In genomic region chr15:29734917-29735572, GRCh38 we compare ENCODE assay signal across 12 cellular contexts.
DNase-seq lines count a peak whose midpoint lies in the region; ATAC-seq and TF ChIP-seq lines count a peak whose summit lies in the region.
"Had no signal": no experiment of that assay in that cellular context is flagged by ENCODE, and none has a peak within 500 bp of the region (broad histone marks: within the 10 kb centered on the region; RNA-seq: fewer than 3 reads in every experiment).

No MANE protein-coding gene starts in this region.

- peaks cover 0 to 100% (median 60%) of the 10 kb centered on the region in 9 donors for H3K36me3 ChIP-seq in heart left ventricle
- H3K36me3 ChIP-seq in uterus, result no peaks in the 10 kb centered on the region
- H3K36me3 ChIP-seq in spleen, result peaks cover 0 to 45% (median 2%) of the 10 kb centered on the region in 6 donors

- H3K27ac Mint-ChIP-seq in activated CD4-positive, alpha-beta T cell treated with anti-CD3 and anti-CD28 coated beads, Interleukin-2, amount 10 ng/mL, durations not matched to agents 24 days and 14 days, result no peak overlapping the region
- H3K27ac Mint-ChIP-seq: activated naive CD4-positive, alpha-beta T cell treated with anti-CD3 and anti-CD28 coated beads for 36 hours had no signal

- H3K36me3 Mint-ChIP-seq in activated CD4-positive, alpha-beta T cell treated with anti-CD3 and anti-CD28 coated beads, Interleukin-2, amount 10 ng/mL, durations not matched to agents 24 days and 14 days (ENCODE audit: low read depth), result no peaks in the 10 kb centered on the region

- H3K4me3 Mint-ChIP-seq in activated CD4-positive, alpha-beta T cell treated with anti-CD3 and anti-CD28 coated beads, Interleukin-2, amount 10 ng/mL, durations not matched to agents 24 days and 14 days, result no peak overlapping the region
- H3K4me3 Mint-ChIP-seq: activated naive CD4-positive, alpha-beta T cell treated with anti-CD3 and anti-CD28 coated beads for 36 hours had no signal

- TF ChIP-seq POLR2A in heart left ventricle (IDR thresholded peaks at IDR 0.05) (no peak), uterus (IDR thresholded peaks at IDR 0.05) (no peak), spleen (IDR thresholded peaks at IDR 0.05) (no peak)

- H3K27ac ChIP-seq in heart left ventricle, result peak overlapping the region in 3 of 12 donors; percentile 17 to 48 (median 35)
- peak overlapping the region; percentile 4 to 25 for H3K27ac ChIP-seq in uterus
- no peak overlapping the region for H3K27ac ChIP-seq in spleen

- intact Hi-C loops in left ventricle myocardium superior (cut with micrococcal nuclease), result no loop called here
- intact Hi-C loops in heart left ventricle (cut with DNase I), result loop anchor here in 1 of 10 donors (5.0 kb wide), 1 partner anchor 192 kb away; no protein-coding TSS in a partner anchor
- intact Hi-C loops in uterus (cut with DNase I; ENCODE audit: low total_unique reads), result no loop called here
- intact Hi-C loops in spleen (cut with DNase I; ENCODE audit: low total_unique reads), result no loop called here
- intact Hi-C loops in activated CD4-positive, alpha-beta T cell treated with anti-CD3 and anti-CD28 coated beads, Interleukin-2, amount 10 ng/mL, durations not matched to agents 24 days and 14 days (cut with micrococcal nuclease), result no loop called here

- peaks cover 4% of the 10 kb centered on the region for H3K4me1 Mint-ChIP-seq in activated CD4-positive, alpha-beta T cell treated with anti-CD3 and anti-CD28 coated beads, Interleukin-2, amount 10 ng/mL, durations not matched to agents 24 days and 14 days

- peaks cover 2% of the 10 kb centered on the region for H3K27me3 Mint-ChIP-seq in activated CD4-positive, alpha-beta T cell treated with anti-CD3 and anti-CD28 coated beads, Interleukin-2, amount 10 ng/mL, durations not matched to agents 24 days and 14 days

- 69 to 80% (median 80%) methylated on average over 5 of the region's 5 CpGs for WGBS in heart left ventricle, 4 donors
- WGBS in spleen, 5 donors, result 72 to 88% (median 78%) methylated on average over 5 of the region's 5 CpGs

- no peaks in the 10 kb centered on the region for H3K9me3 ChIP-seq in heart left ventricle
- no peaks in the 10 kb centered on the region for H3K9me3 ChIP-seq in uterus
- H3K9me3 ChIP-seq in spleen, result no peaks in the 10 kb centered on the region

- H3K9me3 Mint-ChIP-seq in activated CD4-positive, alpha-beta T cell treated with anti-CD3 and anti-CD28 coated beads, Interleukin-2, amount 10 ng/mL, durations not matched to agents 24 days and 14 days, result no peaks in the 10 kb centered on the region
- H3K9me3 Mint-ChIP-seq: activated naive CD4-positive, alpha-beta T cell treated with anti-CD3 and anti-CD28 coated beads for 36 hours had no signal

- DNase-seq in left ventricle myocardium superior (no peak), heart left ventricle (no peak), SW480 (ENCODE audit: low spot score) (peak; percentile 8), islet precursor cell (peak; percentile 59), uterus (no peak), 8988T (no peak), spleen (no peak)
- DNase-seq in activated CD4-positive, alpha-beta T cell treated with anti-CD3 and anti-CD28 coated beads, Interleukin-2, amount 10 ng/mL, durations not matched to agents 24 days and 14 days, result no peak
- DNase-seq: activated CD8-positive, alpha-beta memory T cell treated with anti-CD3 and anti-CD28 coated beads for 24 hours; activated naive CD4-positive, alpha-beta T cell treated with anti-CD3 and anti-CD28 coated beads for 36 hours; left colon had no signal

- TF ChIP-seq CTCF in heart left ventricle (IDR thresholded peaks at IDR 0.05) (no peak), uterus (IDR thresholded peaks at IDR 0.05) (no peak), spleen (IDR thresholded peaks at IDR 0.05 in 8 of 11, conservative IDR thresholded peaks at IDR 0.05 in 3 of 11) (no peak)

- peak; percentile 10 for ATAC-seq in left ventricle myocardium superior
- no peak for ATAC-seq in heart left ventricle
- ATAC-seq: K562, left colon had no signal

- H3K27me3 ChIP-seq in heart left ventricle (no peaks in the 10 kb centered on the region), uterus (no peaks in the 10 kb centered on the region), spleen (replicated peaks in 1 of 7) (peaks cover 0 to 4% (median 0%) of the 10 kb centered on the region in 7 donors)

- H3K4me1 ChIP-seq in heart left ventricle (peaks cover 0 to 19% (median 10%) of the 10 kb centered on the region in 12 donors), uterus (peaks cover 0 to 5% of the 10 kb centered on the region in 2 donors), spleen (no peaks in the 10 kb centered on the region)

- H3K4me3 ChIP-seq in heart left ventricle (no peak overlapping the region), uterus (no peak overlapping the region), spleen (no peak overlapping the region)
- H3K4me3 ChIP-seq: K562 had no signal

Comparison
In these comparisons a context has a peak if more than half of its experiments do, and no peak if none do; other contexts are left out.
1. DNase-seq: peak in SW480 (single experiment) and islet precursor cell (single experiment); none in left ventricle myocardium superior (single experiment), heart left ventricle (0 of 5), uterus (0 of 2), 8988T (single experiment), spleen (single experiment) and activated CD4-positive, alpha-beta T cell treated with anti-CD3 and anti-CD28 coated beads, Interleukin-2, amount 10 ng/mL, durations not matched to agents 24 days and 14 days (single experiment).
2. H3K27ac ChIP-seq: peak in uterus (2 of 2); none in spleen (0 of 8).